In genomic region chr3:64111872-64112271, GRCh38 we compare ENCODE assay signal across 17 cellular contexts.
DNase-seq lines count a peak whose midpoint lies in the region; ATAC-seq and TF ChIP-seq lines count a peak whose summit lies in the region.
"Had no signal": no experiment of that assay in that cellular context is flagged by ENCODE, and none has a peak within 500 bp of the region (broad histone marks: within the 10 kb centered on the region; RNA-seq: fewer than 3 reads in every experiment).

No MANE protein-coding gene starts in this region.

- H3K9me3 Mint-ChIP-seq in chondrocyte (ENCODE audit: low read depth) (peaks cover 18% of the 10 kb centered on the region), neural crest cell (peaks cover 14% of the 10 kb centered on the region)

- H3K27me3 Mint-ChIP-seq in chondrocyte (ENCODE audit: low read depth) (no peaks in the 10 kb centered on the region), neural crest cell (ENCODE audit: low read depth) (no peaks in the 10 kb centered on the region)
- H3K27me3 Mint-ChIP-seq: IgD-negative memory B cell had no signal

- H3K4me3 Mint-ChIP-seq in chondrocyte (ENCODE audit: unreplicated experiment), result no peak overlapping the region
- H3K4me3 Mint-ChIP-seq in neural crest cell, result no peak overlapping the region
- H3K4me3 Mint-ChIP-seq: CD4-positive, CD25-positive, alpha-beta regulatory T cell; IgD-negative memory B cell had no signal

- no peak overlapping the region for H3K27ac Mint-ChIP-seq in chondrocyte (ENCODE audit: unreplicated experiment)
- H3K27ac Mint-ChIP-seq in neural crest cell (ENCODE audit: unreplicated experiment), result no peak overlapping the region
- H3K27ac Mint-ChIP-seq: CD4-positive, CD25-positive, alpha-beta regulatory T cell; IgD-negative memory B cell had no signal

- no peak for ATAC-seq in HG03378 (IDR thresholded peaks at IDR 0.05; ENCODE audit: unreplicated experiment)
- no peak for ATAC-seq in HG03196 (IDR thresholded peaks at IDR 0.05; ENCODE audit: unreplicated experiment)
- no peak for ATAC-seq in GM18498 (IDR thresholded peaks at IDR 0.05; ENCODE audit: unreplicated experiment)
- ATAC-seq: Panc1 had no signal

- DNase-seq in NCI-H82 (lab: John Stamatoyannopoulos, UW) (peak; percentile 5), NCI-H82 treated with DMSO at 0.1 percent for 48 hours (lab: John Stamatoyannopoulos, UW; ENCODE audit: unreplicated experiment) (no peak), HuH-7.5 (ENCODE audit: low spot score) (peak; percentile 35), chondrocyte (ENCODE audit: low spot score) (no peak), neural crest cell (ENCODE audit: low read depth, low spot score) (no peak)
- DNase-seq: CD4-positive, CD25-positive, alpha-beta regulatory T cell; DMS79; GM23248; NCI-H1436; NCI-H2029 treated with DMSO at 0.1 percent for 48 hours; NCI-H345; Right ventricle myocardium superior had no signal

- peaks cover 29% of the 10 kb centered on the region for H3K36me3 Mint-ChIP-seq in chondrocyte (ENCODE audit: low read depth)
- peaks cover 17% of the 10 kb centered on the region for H3K36me3 Mint-ChIP-seq in neural crest cell (ENCODE audit: low read depth)
- H3K36me3 Mint-ChIP-seq: CD4-positive, CD25-positive, alpha-beta regulatory T cell had no signal

- TF ChIP-seq CTCF in chondrocyte (IDR thresholded peaks at IDR 0.05) (peak; percentile 19), neural crest cell (conservative IDR thresholded peaks at IDR 0.05) (peak; percentile 19)

- H3K4me1 Mint-ChIP-seq in chondrocyte (ENCODE audit: low read depth) (peaks cover 27% of the 10 kb centered on the region), neural crest cell (peaks cover 61% of the 10 kb centered on the region)
- H3K4me1 Mint-ChIP-seq: CD4-positive, CD25-positive, alpha-beta regulatory T cell had no signal

Comparison
In these comparisons a context has a peak if more than half of its experiments do, and no peak if none do; other contexts are left out.
1. DNase-seq: peak in NCI-H82 (single experiment) and HuH-7.5 (single experiment); none in NCI-H82 treated with DMSO at 0.1 percent for 48 hours (single experiment), chondrocyte (single experiment) and neural crest cell (single experiment).